9 cellular contexts compared by ENCODE assay signal in the genomic region with DNA sequence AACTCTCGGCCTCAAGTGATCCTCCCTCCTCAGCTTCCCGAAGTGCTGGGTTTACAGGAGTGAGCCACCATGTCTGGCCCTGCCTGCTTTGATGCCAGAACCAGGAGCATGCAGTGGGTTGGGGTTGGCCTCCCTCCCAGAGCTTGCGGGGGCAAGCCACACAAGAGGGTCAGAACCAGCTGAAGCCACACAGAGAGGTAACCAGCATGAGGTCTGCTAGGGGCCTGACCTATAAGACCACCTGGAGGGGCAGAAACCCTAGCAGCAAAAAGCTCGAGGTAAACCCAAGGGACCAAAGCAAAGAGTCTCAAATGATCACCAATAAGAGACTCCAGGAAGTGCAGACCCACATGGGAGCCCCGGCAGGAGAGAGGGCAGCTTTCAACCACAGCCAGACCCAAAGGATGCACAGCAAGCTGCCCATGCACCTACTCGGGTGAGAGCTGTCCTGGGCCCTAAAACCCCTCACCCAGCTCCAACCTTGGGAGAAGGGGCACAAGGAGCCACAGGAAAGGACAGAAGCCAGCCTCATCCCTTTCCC.
DNase-seq lines count a peak whose midpoint lies in the region; TF ChIP-seq lines count a peak whose summit lies in the region.
"Had no signal": no experiment of that assay in that cellular context is flagged by ENCODE, and none has a peak within 500 bp of the region (broad histone marks: within the 10 kb centered on the region; RNA-seq: fewer than 3 reads in every experiment).

No MANE protein-coding gene starts in this region.

- POLR2A ChIA-PET in PC-9 (lab: Charles Lee; ENCODE audit: unreplicated experiment) = interaction anchor here (0.7 to 0.9 kb wide), 2 partner anchors 15 to 23 kb away, joined by 4 to 7 read pairs; no protein-coding TSS in a partner anchor

- DNase-seq in D341Med (ENCODE audit: low spot score) = peak; percentile 27
- DNase-seq in PC-9 = no peak
- DNase-seq in sigmoid colon = peak; percentile 72
- DNase-seq in RKO (ENCODE audit: low spot score) = no peak
- DNase-seq in stimulated activated CD4-positive, alpha-beta T cell treated with anti-CD3 and anti-CD28 coated beads, Interleukin-12 subunit alpha, Interleukin-12 subunit beta, amount 100 ng/mL, for 4 hours = no peak
- no peak for DNase-seq in retina
- DNase-seq in GF-D8 (lab: John Stamatoyannopoulos, UW) = no peak
- DNase-seq: DND-41 had no signal

- H4K20me1 ChIP-seq in PC-9 (ENCODE audit: insufficient read depth) = no peaks in the 10 kb centered on the region

- peaks cover 9% of the 10 kb centered on the region; the same call in 1 of the 2 replicates for H3F3A ChIP-seq in PC-9 (ENCODE audit: insufficient read depth, low read depth)

- TF ChIP-seq CTCF in PC-9 (conservative IDR thresholded peaks at IDR 0.05) = no peak
- TF ChIP-seq CTCF in sigmoid colon (IDR thresholded peaks at IDR 0.05) = no peak

- 70 to 87% methylated on average over 6 of the region's 6 CpGs for WGBS in sigmoid colon, 2 donors

- H2AFZ ChIP-seq in PC-9 = no peak overlapping the region

- H3K4me1 ChIP-seq in PC-9 (replicated peaks; ENCODE audit: insufficient read depth) (peaks cover 10% of the 10 kb centered on the region; the same call in 1 of the 2 replicates), duodenal mucosa (ENCODE audit: control insufficient read depth in 1 of 2, insufficient read depth in 2 of 2, low read length in 2 of 2) (peaks cover 5 to 8% of the 10 kb centered on the region in 2 donors), sigmoid colon (peaks cover 0 to 44% (median 36%) of the 10 kb centered on the region in 4 donors)

- H3K27me3 ChIP-seq in PC-9 (ENCODE audit: insufficient read depth, low read depth) (no peaks in the 10 kb centered on the region), duodenal mucosa (ENCODE audit: control insufficient read depth in 1 of 2, insufficient read depth in 2 of 2, low read length in 2 of 2) (no peaks in the 10 kb centered on the region), sigmoid colon (no peaks in the 10 kb centered on the region)

- H3K9me3 ChIP-seq in PC-9 (ENCODE audit: insufficient read depth, low read depth) (no peaks in the 10 kb centered on the region), duodenal mucosa (ENCODE audit: control insufficient read depth in 1 of 2, low read length in 2 of 2) (no peaks in the 10 kb centered on the region), sigmoid colon (no peaks in the 10 kb centered on the region)

- H3K79me2 ChIP-seq in PC-9 (ENCODE audit: low read depth) = no peaks in the 10 kb centered on the region

- H3K36me3 ChIP-seq in PC-9 (ENCODE audit: low read depth) (no peaks in the 10 kb centered on the region), duodenal mucosa (ENCODE audit: control insufficient read depth in 1 of 2, insufficient read depth in 2 of 2, low read length in 2 of 2) (no peaks in the 10 kb centered on the region), sigmoid colon (no peaks in the 10 kb centered on the region)

- BruUV-seq in PC-9 (replicated peaks; lab: Mats Ljungman, UMichigan) = no TSS peak

- peak overlapping the region; percentile 3; the same call in 1 of the 2 replicates for H3K4me2 ChIP-seq in PC-9

- CTCF ChIA-PET in PC-9 (lab: Charles Lee) = no interaction called here

- H3K9me2 ChIP-seq in PC-9 (ENCODE audit: insufficient read depth) = no peaks in the 10 kb centered on the region

- H3K27ac ChIP-seq in PC-9 = peak overlapping the region; percentile 17; the same call in 1 of the 2 replicates
- H3K27ac ChIP-seq in duodenal mucosa (ENCODE audit: low read depth, low read length) = peak overlapping the region; percentile 65
- peak overlapping the region; percentile 81 to 89 (median 83) for H3K27ac ChIP-seq in sigmoid colon

- TF ChIP-seq EP300 in sigmoid colon (IDR thresholded peaks at IDR 0.05) = no peak

- H3K4me3 ChIP-seq in PC-9 (no peak overlapping the region), duodenal mucosa (ENCODE audit: low read depth in 1 of 2, low read length in 2 of 2) (no peak overlapping the region), sigmoid colon (no peak overlapping the region)

- TF ChIP-seq POLR2A in sigmoid colon (IDR thresholded peaks at IDR 0.05) = no peak

- H3K9ac ChIP-seq in duodenal mucosa (ENCODE audit: low read depth in 1 of 2, low read length in 2 of 2) = no peak overlapping the region

- intact Hi-C loops in PC-9 (cut with micrococcal nuclease; ENCODE audit: unreplicated experiment) = no loop called here
- intact Hi-C loops in sigmoid colon (cut with DNase I) = loop anchor here (2.0 kb wide), 2 partner anchors 41 to 49 kb away; no protein-coding TSS in a partner anchor

Comparison
In these comparisons a context has a peak if more than half of its experiments do, and no peak if none do; other contexts are left out.
1. DNase-seq: peak in D341Med (single experiment) and sigmoid colon (single experiment); none in PC-9 (0 of 2), RKO (single experiment), stimulated activated CD4-positive, alpha-beta T cell treated with anti-CD3 and anti-CD28 coated beads, Interleukin-12 subunit alpha, Interleukin-12 subunit beta, amount 100 ng/mL, for 4 hours (single experiment), retina (single experiment) and GF-D8 (single experiment).
2. H3K27ac ChIP-seq: peak in every context shown above with its lines; median percentile 83 in sigmoid colon; 65 in duodenal mucosa; 17 in PC-9.